In genomic region chr22:46419754-46420571, GRCh38 we compare ENCODE assay signal across 19 cellular contexts.
DNase-seq lines count a peak whose midpoint lies in the region; ATAC-seq, FAIRE-seq and TF ChIP-seq lines count a peak whose summit lies in the region.
"Had no signal": no experiment of that assay in that cellular context is flagged by ENCODE, and none has a peak within 500 bp of the region (broad histone marks: within the 10 kb centered on the region; RNA-seq: fewer than 3 reads in every experiment).

No MANE protein-coding gene starts in this region.

- no peak overlapping the region for H3K9ac ChIP-seq in GM12878 (ENCODE audit: control insufficient read depth, insufficient read depth, low read length)

- H3K9me3 ChIP-seq in right cardiac atrium (ENCODE audit: control insufficient read depth, low read length): no peaks in the 10 kb centered on the region
- no peaks in the 10 kb centered on the region for H3K9me3 ChIP-seq in GM12878 (replicated peaks; ENCODE audit: control insufficient read depth, insufficient read depth, low read length)
- H3K9me3 ChIP-seq: A549, Caco-2 had no signal

- no peak for TF ChIP-seq RAD21 in GM12878 (IDR thresholded peaks at IDR 0.05; ENCODE audit: insufficient read depth, low read depth, low read length)

- no peak for TF ChIP-seq CTCF in GM12878 (IDR thresholded peaks at IDR 0.05 in 2 of 3, conservative IDR thresholded peaks at IDR 0.05 in 1 of 3; ENCODE audit: control insufficient read depth in 2 of 3, extremely low read depth in 1 of 3, insufficient read depth in 1 of 3, low read depth in 3 of 3, low read length in 3 of 3)

- H3K4me3 ChIP-seq in right cardiac atrium (ENCODE audit: low read length) (no peak overlapping the region), GM12878 (no peak overlapping the region)
- H3K4me3 ChIP-seq: A549 had no signal

- DNase-seq in right cardiac atrium (peak in 2 of 3 donors; percentile 10 to 11), cardiac septum (ENCODE audit: low spot score) (no peak), GM12878 (ENCODE audit: low read depth, low spot score) (no peak), urothelium cell line (ENCODE audit: low spot score) (no peak), NCI-H774 (lab: John Stamatoyannopoulos, UW) (no peak)
- DNase-seq: AML-193; Caco-2; CD4-positive, alpha-beta T cell; HCEC 1CT; HFFc6 had no signal

- no peak overlapping the region for H3K4me2 ChIP-seq in GM12878 (ENCODE audit: control insufficient read depth, insufficient read depth)
- H3K4me2 ChIP-seq: A549 had no signal

- RAD21 ChIA-PET in GM12878 (lab: Charles Lee; ENCODE audit: unreplicated experiment): no interaction called here

- H3K36me3 ChIP-seq in GM12878 (ENCODE audit: control insufficient read depth in 2 of 2, insufficient read depth in 2 of 2, low read length in 1 of 2): no peaks in the 10 kb centered on the region

- BruUV-seq in GM12878 (replicated peaks; lab: Mats Ljungman, UMichigan): no TSS peak

- no peaks in the 10 kb centered on the region for H3K79me2 ChIP-seq in GM12878 (ENCODE audit: control insufficient read depth, insufficient read depth, low read length)

- intact Hi-C loops in right cardiac atrium (cut with DNase I): no loop called here
- intact Hi-C loops in cardiac septum (cut with DNase I): no loop called here
- intact Hi-C loops in GM12878 (cut with micrococcal nuclease; ENCODE audit: unreplicated experiment): no loop called here

- FAIRE-seq in GM12878 (lab: Jason Lieb, UNC) (no peak), urothelium cell line (lab: Jason Lieb, UNC) (peak; percentile 96)
- FAIRE-seq: A549, D721Med, G401.6, GM19239 had no signal

- no peak overlapping the region for H2AFZ ChIP-seq in GM12878 (ENCODE audit: control insufficient read depth, low read depth, low read length)

- SMC1A ChIA-PET in GM12878 (lab: Charles Lee; ENCODE audit: uncharacterized antibody, unreplicated experiment): no interaction called here

- 94% methylated on average over 27 of the region's 27 CpGs for WGBS in right cardiac atrium
- 51% methylated on average over 27 of the region's 27 CpGs for WGBS in GM12878 (ENCODE audit: insufficient coverage, insufficient replicate concordance, low lambda C conversion rate, missing lambda C conversion rate)

- no peaks in the 10 kb centered on the region for H3K27me3 ChIP-seq in right cardiac atrium (ENCODE audit: control insufficient read depth, insufficient read depth)
- no peaks in the 10 kb centered on the region for H3K27me3 ChIP-seq in GM12878 (replicated peaks in 1 of 2; ENCODE audit: control insufficient read depth in 2 of 2, insufficient read depth in 2 of 2, low read length in 1 of 2)

- CTCF ChIA-PET in GM12878 (lab: Yijun Ruan, JAX): interaction anchor here (0.9 kb wide), 1 partner anchor 64 kb away, joined by 3 read pairs; no protein-coding TSS in a partner anchor

- no peaks in the 10 kb centered on the region for H4K20me1 ChIP-seq in GM12878 (ENCODE audit: control insufficient read depth, insufficient read depth)

- in situ Hi-C loops in GM12878 (cut with MboI): no loop called here

- no peak for TF ChIP-seq POLR2A in GM12878 (IDR thresholded peaks at IDR 0.05; ENCODE audit: low read depth, low read length)

- ATAC-seq in right cardiac atrium (no peak), GM12878 (no peak), esophagus mucosa (peak; percentile 4), HG03139 (IDR thresholded peaks at IDR 0.05; ENCODE audit: unreplicated experiment) (no peak), GM18870 (IDR thresholded peaks at IDR 0.05; ENCODE audit: unreplicated experiment) (no peak)
- ATAC-seq: A549 had no signal

- H3K27ac ChIP-seq in right cardiac atrium (ENCODE audit: low read length): no peak overlapping the region
- H3K27ac ChIP-seq in GM12878 (ENCODE audit: control insufficient read depth, insufficient read depth): no peak overlapping the region
- H3K27ac ChIP-seq: 22Rv1, A549, C4-2B had no signal

- no peak for TF ChIP-seq EP300 in GM12878 (IDR thresholded peaks at IDR 0.05; ENCODE audit: borderline replicate concordance in 1 of 2, control insufficient read depth in 1 of 2, low read depth in 2 of 2, low read length in 2 of 2)

- H3K4me1 ChIP-seq in right cardiac atrium (ENCODE audit: control insufficient read depth, insufficient read depth, low read length): no peaks in the 10 kb centered on the region
- H3K4me1 ChIP-seq in GM12878 (ENCODE audit: control insufficient read depth, insufficient read depth, low read length): peaks cover 11% of the 10 kb centered on the region
- H3K4me1 ChIP-seq: A549, Caco-2 had no signal

- POLR2A ChIA-PET in GM12878 (lab: Charles Lee): interaction anchor here (0.5 kb wide), 1 partner anchor 1259 kb away, joined by 3 read pairs; no protein-coding TSS in a partner anchor

TF ChIP-seq in GM12878, 131 proteins besides CTCF, POLR2A, EP300 and RAD21 (continues in another document):
- TF ChIP-seq BCL3 (IDR thresholded peaks at IDR 0.05; ENCODE audit: borderline replicate concordance, insufficient read depth, low read depth, low read length, poor library complexity, severe bottlenecking) (peak; percentile 65), ZNF384 (IDR thresholded peaks at IDR 0.05; ENCODE audit: borderline replicate concordance, low read depth, low read length) (no peak), TAF1 (IDR thresholded peaks at IDR 0.05; ENCODE audit: borderline replicate concordance, low read depth, low read length) (no peak), DPF2 (IDR thresholded peaks at IDR 0.05) (no peak), BHLHE40 (IDR thresholded peaks at IDR 0.05; ENCODE audit: borderline replicate concordance in 1 of 2, low read depth in 2 of 2, low read length in 1 of 2) (peak in 1 of 2 experiments; percentile 18; a peak in 1 of 4 replicates), JUNB (IDR thresholded peaks at IDR 0.05) (no peak), SPI1 (IDR thresholded peaks at IDR 0.05; ENCODE audit: borderline replicate concordance, insufficient read depth, low read depth, low read length) (no peak), GABPA (IDR thresholded peaks at IDR 0.05; ENCODE audit: low read depth) (no peak), RUNX3 (IDR thresholded peaks at IDR 0.05; ENCODE audit: low read length) (no peak), POU2F2 (IDR thresholded peaks at IDR 0.05; ENCODE audit: borderline replicate concordance, low read depth, low read length) (no peak), BACH1 (IDR thresholded peaks at IDR 0.05; ENCODE audit: borderline replicate concordance) (no peak), E2F8 (IDR thresholded peaks at IDR 0.05; ENCODE audit: low read depth, partially characterized antibody) (no peak), PML (IDR thresholded peaks at IDR 0.05; ENCODE audit: low read length) (no peak), STAT1 (conservative IDR thresholded peaks at IDR 0.05) (no peak), NFIC (IDR thresholded peaks at IDR 0.05; ENCODE audit: low read depth, low read length) (peak; percentile 24; the same call in 1 of the 2 replicates), TBL1XR1 (IDR thresholded peaks at IDR 0.05; ENCODE audit: low read depth, low read length) (no peak)
- TF ChIP-seq, protein P1, sequence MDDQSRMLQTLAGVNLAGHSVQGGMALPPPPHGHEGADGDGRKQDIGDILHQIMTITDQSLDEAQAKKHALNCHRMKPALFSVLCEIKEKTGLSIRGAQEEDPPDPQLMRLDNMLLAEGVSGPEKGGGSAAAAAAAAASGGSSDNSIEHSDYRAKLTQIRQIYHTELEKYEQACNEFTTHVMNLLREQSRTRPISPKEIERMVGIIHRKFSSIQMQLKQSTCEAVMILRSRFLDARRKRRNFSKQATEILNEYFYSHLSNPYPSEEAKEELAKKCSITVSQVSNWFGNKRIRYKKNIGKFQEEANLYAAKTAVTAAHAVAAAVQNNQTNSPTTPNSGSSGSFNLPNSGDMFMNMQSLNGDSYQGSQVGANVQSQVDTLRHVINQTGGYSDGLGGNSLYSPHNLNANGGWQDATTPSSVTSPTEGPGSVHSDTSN (IDR thresholded peaks at IDR 0.05; ENCODE audit: insufficient replicate concordance, low read depth, low read length): peak; percentile 8

Comparison
In these comparisons a context has a peak if more than half of its experiments do, and no peak if none do; other contexts are left out.
1. DNase-seq: peak in right cardiac atrium (2 of 3); none in cardiac septum (single experiment), GM12878 (single experiment), urothelium cell line (single experiment) and NCI-H774 (single experiment).